8 cellular contexts compared by ENCODE assay signal in the genomic region with DNA sequence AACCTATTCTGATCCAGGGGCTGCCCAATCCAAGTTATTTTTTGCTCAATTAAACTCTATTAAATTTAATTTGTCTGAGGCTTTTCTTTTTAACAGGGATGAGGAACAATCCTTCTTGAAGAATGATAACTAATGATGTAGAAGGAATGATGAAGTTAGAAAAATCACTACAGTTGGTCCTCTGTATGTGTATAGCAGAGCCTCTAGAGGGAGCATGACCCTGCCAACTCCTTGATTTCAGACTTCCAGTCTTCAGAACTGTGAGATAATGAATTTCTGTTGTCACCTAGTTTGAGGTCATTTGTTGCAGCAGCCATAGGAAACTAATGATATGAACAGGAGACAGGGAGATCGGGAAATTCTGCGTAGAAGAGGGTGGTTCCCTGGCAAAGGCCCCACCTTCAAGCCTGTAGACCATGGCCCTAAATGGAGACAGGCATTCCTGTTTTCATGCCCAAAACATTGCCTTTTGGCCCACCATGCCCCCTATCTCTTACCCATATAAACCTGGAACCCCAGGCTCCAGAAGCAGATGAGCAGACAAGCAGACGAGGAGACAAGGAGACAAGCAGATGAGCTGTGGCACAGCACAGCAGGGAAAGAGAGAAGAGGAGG. TPM values are rescaled to one million over a fixed set of nuclear protein-coding genes. Genes with fewer than 3 reads are reported as not detected.
A peak's percentile ranks its signal among the peaks of the same experiment; 100 is the strongest.
DNase-seq lines count a peak whose midpoint lies in the region; ATAC-seq and TF ChIP-seq lines count a peak whose summit lies in the region.

No MANE protein-coding gene starts in this region.

- POLR2A ChIA-PET in HEK293T (lab: Yijun Ruan, JAX) = no interaction called here

- peak; percentile 57 for TF ChIP-seq CTCF in GM13977 (IDR thresholded peaks at IDR 0.05; ENCODE audit: extremely low read depth, insufficient read depth, missing control alignments)
- peak; percentile 49 for TF ChIP-seq CTCF in hepatocyte (IDR thresholded peaks at IDR 0.05; ENCODE audit: poor library complexity)
- peak in 1 of 2 donors; percentile 41 for TF ChIP-seq CTCF in right atrium auricular region (IDR thresholded peaks at IDR 0.05)

- no peaks in the 10 kb centered on the region for H4K20me1 ChIP-seq in hepatocyte (ENCODE audit: insufficient read depth, poor library complexity, severe bottlenecking)

- no peak for ATAC-seq in HG03108 (IDR thresholded peaks at IDR 0.05; ENCODE audit: unreplicated experiment)

- CTCF ChIA-PET in HEK293T (lab: Yijun Ruan, JAX) = no interaction called here

- in situ Hi-C loops in GM13977 (cut with MboI; ENCODE audit: low pct_unique_long_range_greater_than_20kb, low sequenced_read_pairs, unreplicated experiment) = no loop called here

- H3K36me3 ChIP-seq in hepatocyte (replicated peaks; ENCODE audit: insufficient read depth, low read depth) (no peaks in the 10 kb centered on the region), right atrium auricular region (no peaks in the 10 kb centered on the region)

- no peaks in the 10 kb centered on the region for H3K79me2 ChIP-seq in hepatocyte

- H3K4me3 ChIP-seq in hepatocyte (no peak overlapping the region), right atrium auricular region (no peak overlapping the region)

- no peaks in the 10 kb centered on the region for H3K27me3 ChIP-seq in hepatocyte
- no peaks in the 10 kb centered on the region for H3K27me3 ChIP-seq in right atrium auricular region

- no peak overlapping the region for H2AFZ ChIP-seq in hepatocyte

- H3K4me1 ChIP-seq in hepatocyte (ENCODE audit: insufficient read depth) (no peaks in the 10 kb centered on the region), right atrium auricular region (no peaks in the 10 kb centered on the region)

- no peaks in the 10 kb centered on the region for H3K9me2 ChIP-seq in hepatocyte (replicated peaks; ENCODE audit: insufficient read depth)

- H3K9me3 ChIP-seq in hepatocyte (ENCODE audit: low read depth) = no peaks in the 10 kb centered on the region
- no peaks in the 10 kb centered on the region for H3K9me3 ChIP-seq in right atrium auricular region

- DNase-seq in AG08395 (ENCODE audit: low spot score) (peak; percentile 8), GM13977 (ENCODE audit: low spot score) (no peak), RPMI7951 (ENCODE audit: low read depth) (peak; percentile 17), hepatocyte (ENCODE audit: low spot score) (peak; percentile 42), HEK293T (ENCODE audit: extremely low spot score) (no peak), NCI-H146 (lab: John Stamatoyannopoulos, UW) (no peak), right atrium auricular region (ENCODE audit: low spot score) (no peak)

- H3K27ac ChIP-seq in hepatocyte (no peak overlapping the region), right atrium auricular region (no peak overlapping the region)

- no peak overlapping the region for H3K4me2 ChIP-seq in hepatocyte

- 71% methylated on average over 3 of the region's 3 CpGs for WGBS in hepatocyte (ENCODE audit: low lambda C conversion rate, missing lambda C conversion rate)

TF ChIP-seq in HEK293T, 16 proteins besides CTCF, POLR2A, EP300 and RAD21:
- TF ChIP-seq ARNT (IDR thresholded peaks at IDR 0.05) (no peak), NFRKB (IDR thresholded peaks at IDR 0.05) (no peak), L3MBTL2 (conservative IDR thresholded peaks at IDR 0.05) (no peak), SP1 (IDR thresholded peaks at IDR 0.05) (no peak), HDGF (IDR thresholded peaks at IDR 0.05; ENCODE audit: borderline replicate concordance) (no peak), FOXM1 (IDR thresholded peaks at IDR 0.05; ENCODE audit: borderline replicate concordance) (no peak), BHLHE40 (IDR thresholded peaks at IDR 0.05; ENCODE audit: borderline replicate concordance) (no peak), ELF4 (IDR thresholded peaks at IDR 0.05) (no peak), FOXA1 (IDR thresholded peaks at IDR 0.05) (no peak)

RNA-seq across cellular contexts. Expression of gene QSER1, which starts 7.7 kb away (rescaled TPM):
- total RNA-seq in RPMI7951 (2014; rRNA removed; shearing (Covaris generic)) = 19.2 and 21.4 TPM in 2 replicates
- total RNA-seq in hepatocyte = 27.1 and 30.3 TPM in 2 replicates
- 2.8 and 3.7 TPM in 2 replicates for polyA plus RNA-seq in hepatocyte
- total RNA-seq in right atrium auricular region = 10 to 100 TPM; 17.5 to 23.7 TPM

RNA-seq across cellular contexts. Expression of gene PRRG4, which starts 55.1 kb away (rescaled TPM):
- total RNA-seq in RPMI7951 (2014; rRNA removed; shearing (Covaris generic)) = 0.24 and 0.49 TPM in 2 replicates
- 9.2 and 12.1 TPM in 2 replicates for total RNA-seq in hepatocyte
- polyA plus RNA-seq in hepatocyte = 3.0 TPM in 2 replicates
- 1 to 10 TPM; 1.4 to 2.7 TPM for total RNA-seq in right atrium auricular region

Comparison
In these comparisons a context has a peak if more than half of its experiments do, and no peak if none do; other contexts are left out.
1. DNase-seq: peak in AG08395 (single experiment), RPMI7951 (single experiment) and hepatocyte (single experiment); none in GM13977 (single experiment), HEK293T (single experiment), NCI-H146 (single experiment) and right atrium auricular region (single experiment).